In the genomic region with DNA sequence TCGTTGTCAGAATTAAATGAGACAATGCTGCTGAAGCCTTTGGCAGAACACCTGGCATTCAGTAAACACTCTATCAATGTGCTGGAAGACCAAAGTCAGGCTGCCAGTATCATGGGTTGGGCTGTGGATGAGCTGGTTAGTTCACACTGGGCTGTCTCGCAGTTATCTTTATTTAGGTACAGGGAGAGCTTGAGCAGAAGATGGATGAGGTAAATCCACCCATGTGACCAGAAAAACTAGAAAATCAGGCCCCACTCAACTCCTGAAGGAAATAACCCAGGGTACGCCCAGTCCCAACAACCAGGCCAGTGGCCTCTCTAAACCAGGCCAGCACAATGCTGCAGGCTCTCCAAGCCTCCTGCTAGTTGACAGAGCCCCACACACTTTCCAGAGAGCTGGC, we compare ENCODE assay signal across 28 cellular contexts.
DNase-seq lines count a peak whose midpoint lies in the region; ATAC-seq and TF ChIP-seq lines count a peak whose summit lies in the region.
"Had no signal": no experiment of that assay in that cellular context is flagged by ENCODE, and none has a peak within 500 bp of the region (broad histone marks: within the 10 kb centered on the region; RNA-seq: fewer than 3 reads in every experiment).

No MANE protein-coding gene starts in this region.

- in situ Hi-C loops in transverse colon (cut with MboI; ENCODE audit: low pct_ligation_motif_present in 1 of 4, low pct_unique_long_range_greater_than_20kb in 1 of 4, low sequenced_read_pairs in 3 of 4): no loop called here

- TF ChIP-seq EP300 in transverse colon (IDR thresholded peaks at IDR 0.05; ENCODE audit: low read depth): no peak

- intact Hi-C loops in prostate gland (cut with DNase I): no loop called here
- intact Hi-C loops in aorta (cut with DNase I): no loop called here
- intact Hi-C loops in transverse colon (cut with DNase I; ENCODE audit: low total_unique reads): no loop called here

- H3K4me3 ChIP-seq in prostate gland (no peak overlapping the region), aorta (ENCODE audit: low read length in 2 of 2) (no peak overlapping the region), transverse colon (no peak overlapping the region)
- H3K4me3 ChIP-seq: adrenal gland, left ventricle myocardium inferior, neural progenitor cell, pancreas, testis had no signal

- H3K36me3 ChIP-seq in prostate gland: no peaks in the 10 kb centered on the region
- no peaks in the 10 kb centered on the region for H3K36me3 ChIP-seq in aorta (ENCODE audit: control insufficient read depth in 1 of 2, insufficient read depth in 2 of 2, low read length in 1 of 2)
- H3K36me3 ChIP-seq in transverse colon: no peaks in the 10 kb centered on the region
- H3K36me3 ChIP-seq: adrenal gland, left ventricle myocardium inferior, neural progenitor cell, pancreas had no signal

- TF ChIP-seq CTCF in prostate gland (IDR thresholded peaks at IDR 0.05): no peak
- TF ChIP-seq CTCF in transverse colon (IDR thresholded peaks at IDR 0.05): no peak

- H3K4me1 ChIP-seq in prostate gland (replicated peaks) (no peaks in the 10 kb centered on the region), aorta (ENCODE audit: control insufficient read depth in 1 of 2, insufficient read depth in 2 of 2, low read length in 2 of 2) (peaks cover 0 to 10% of the 10 kb centered on the region in 2 donors), transverse colon (peaks cover 0 to 5% (median 0%) of the 10 kb centered on the region in 4 donors)
- H3K4me1 ChIP-seq: adrenal gland, neural progenitor cell, pancreas had no signal

- H3K9me3 ChIP-seq in prostate gland (no peaks in the 10 kb centered on the region), aorta (ENCODE audit: control insufficient read depth, low read length) (no peaks in the 10 kb centered on the region), transverse colon (no peaks in the 10 kb centered on the region)
- H3K9me3 ChIP-seq: adrenal gland, left ventricle myocardium inferior, pancreas, testis had no signal

- H3K27ac ChIP-seq in epithelial cell of prostate: peak overlapping the region; percentile 75
- peak overlapping the region in 1 of 2 donors; percentile 36 for H3K27ac ChIP-seq in prostate gland
- peak overlapping the region in 1 of 2 donors; percentile 25 for H3K27ac ChIP-seq in aorta (ENCODE audit: low read depth in 1 of 2, low read length in 2 of 2)
- no peak overlapping the region for H3K27ac ChIP-seq in transverse colon
- H3K27ac ChIP-seq: adrenal gland, left ventricle myocardium inferior, neural progenitor cell, pancreas, VCaP had no signal

- ATAC-seq in aorta (ENCODE audit: low FRiP score): peak; percentile 46
- no peak for ATAC-seq in HG03439 (IDR thresholded peaks at IDR 0.05; ENCODE audit: unreplicated experiment)
- ATAC-seq in HG03025 (IDR thresholded peaks at IDR 0.05; ENCODE audit: low FRiP score, unreplicated experiment): no peak
- ATAC-seq: activated CD8-positive, alpha-beta T cell treated with anti-CD3 and anti-CD28 coated beads, Interleukin-2, amount 10 ng/mL, durations not matched to agents 7 days and 5 days; activated T-helper 17 cell treated with anti-CD3 and anti-CD28 coated beads, Interleukin-2, amount 50 U/mL, for 72 hours; HepG2; pancreas had no signal

- TF ChIP-seq POLR2A in prostate gland (IDR thresholded peaks at IDR 0.05): no peak
- TF ChIP-seq POLR2A in transverse colon (IDR thresholded peaks at IDR 0.05): no peak

- H3K27me3 ChIP-seq in prostate gland (replicated peaks; ENCODE audit: insufficient read depth): no peaks in the 10 kb centered on the region
- no peaks in the 10 kb centered on the region for H3K27me3 ChIP-seq in aorta (ENCODE audit: control insufficient read depth in 1 of 2, insufficient read depth in 2 of 2, low read length in 1 of 2)
- no peaks in the 10 kb centered on the region for H3K27me3 ChIP-seq in transverse colon
- H3K27me3 ChIP-seq: adrenal gland, neural progenitor cell, pancreas, testis had no signal

- DNase-seq in NCI-H345 (lab: John Stamatoyannopoulos, UW) (peak; percentile 6), NCI-H345 treated with DMSO at 0.1 percent for 48 hours (lab: John Stamatoyannopoulos, UW; ENCODE audit: unreplicated experiment) (no peak), epithelial cell of prostate (ENCODE audit: low read depth, low spot score) (peak; percentile 83), prostate gland (ENCODE audit: low spot score) (peak; percentile 69), aorta (no peak), transverse colon (no peak)
- DNase-seq: activated CD4-positive, alpha-beta T cell treated with anti-CD3 and anti-CD28 coated beads for 4 hours; activated CD8-positive, alpha-beta T cell treated with anti-CD3 and anti-CD28 coated beads, Interleukin-2, amount 10 ng/mL, durations not matched to agents 7 days and 5 days; activated naive CD4-positive, alpha-beta T cell treated with anti-CD3 and anti-CD28 coated beads, Interleukin-2, amount 10 ng/mL, durations not matched to agents 7 days and 5 days; adrenal gland; glutamatergic neuron; H7; left ventricle myocardium inferior; mesenchymal stem cell; NCI-H226; NCI-H774; pancreas; retina; SHP77 treated with DMSO at 0.1 percent for 48 hours; stimulated activated naive CD4-positive, alpha-beta T cell; SW 1271; testis had no signal

- 13% methylated on average over 3 of the region's 3 CpGs for WGBS in prostate gland
- 92 to 93% methylated on average over 3 of the region's 3 CpGs for WGBS in aorta, 2 donors
- 50 to 66% methylated on average over 1 to 3 of the region's 3 CpGs for WGBS in transverse colon (ENCODE audit: low coverage in 1 of 2), 2 donors

Comparison
In these comparisons a context has a peak if more than half of its experiments do, and no peak if none do; other contexts are left out.
1. DNase-seq: peak in NCI-H345 (single experiment), epithelial cell of prostate (single experiment) and prostate gland (single experiment); none in NCI-H345 treated with DMSO at 0.1 percent for 48 hours (single experiment), aorta (0 of 2) and transverse colon (single experiment).